In the genomic region with DNA sequence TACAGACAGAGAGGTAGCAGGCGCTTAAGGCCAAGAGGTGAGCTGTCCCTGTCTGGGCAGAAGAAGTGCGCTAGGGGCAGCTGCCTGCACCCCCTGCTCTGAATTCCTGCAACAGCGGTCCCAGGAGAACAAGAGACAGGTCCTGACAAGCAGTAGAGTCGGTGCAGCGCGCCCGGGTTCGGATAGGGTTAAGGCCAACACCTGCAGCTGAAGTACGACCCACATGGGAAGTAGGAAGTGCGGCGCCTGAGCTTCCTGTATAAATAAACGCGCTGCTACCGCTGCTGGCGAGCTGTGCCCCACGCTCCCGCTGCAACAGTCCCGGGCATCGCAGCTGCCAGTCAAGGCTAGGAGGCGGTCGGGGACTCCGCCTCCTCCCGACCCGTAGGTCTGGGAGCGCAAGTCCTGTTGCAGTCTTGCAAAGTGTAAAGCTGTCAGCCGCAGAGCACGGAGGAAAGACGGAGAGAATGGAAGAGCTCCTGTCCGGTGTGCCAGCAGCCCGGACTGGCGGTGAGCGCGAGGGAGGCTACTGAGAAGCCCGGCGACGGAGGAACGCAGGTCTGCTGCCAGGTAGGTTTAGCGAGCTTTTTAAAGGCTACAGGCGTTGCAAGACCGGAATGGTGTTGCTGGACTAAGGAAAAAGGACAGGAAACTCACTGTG, we compare ENCODE assay signal across 8 cellular contexts. TPM values are rescaled to one million over a fixed set of nuclear protein-coding genes. Genes with fewer than 3 reads are reported as not detected.
DNase-seq lines count a peak whose midpoint lies in the region; ATAC-seq and TF ChIP-seq lines count a peak whose summit lies in the region.

A gene (plus strand): TSS at position 290 of the 661 bp plus-strand sequence. CDS start 12,185 bp downstream, outside the sequence.

- DNase-seq in GM10266 (ENCODE audit: extremely low spot score) = peak; percentile 13
- peak; percentile 46 for DNase-seq in NCI-H1417 treated with DMSO at 0.1 percent for 48 hours (lab: John Stamatoyannopoulos, UW)
- DNase-seq in T-cell = peak; percentile 45 to 78 (median 58)
- DNase-seq in amniotic epithelial cell (ENCODE audit: low read depth) = peak; percentile 71
- peak; percentile 83 for DNase-seq in left ventricle myocardium inferior
- peak; percentile 91 for DNase-seq in prostate gland (ENCODE audit: low spot score)
- peak; percentile 86 for DNase-seq in ureter (ENCODE audit: low spot score)

- H3K4me1 Mint-ChIP-seq in T-cell = peaks cover 32 to 36% (median 36%) of the 10 kb centered on the region in 3 donors

- H3K27me3 ChIP-seq in left ventricle myocardium inferior (ENCODE audit: low read depth) (no peaks in the 10 kb centered on the region), prostate gland (replicated peaks; ENCODE audit: insufficient read depth) (no peaks in the 10 kb centered on the region)

- H3K27ac ChIP-seq in left ventricle myocardium inferior (replicated peaks) (peak within 1 kb of the TSS; percentile 91), prostate gland (peak within 1 kb of the TSS; percentile 77 to 87)

- no peaks in the 10 kb centered on the region for H3K9me3 ChIP-seq in left ventricle myocardium inferior (replicated peaks)
- no peaks in the 10 kb centered on the region for H3K9me3 ChIP-seq in prostate gland

- H3K36me3 ChIP-seq in left ventricle myocardium inferior = no peaks in the 10 kb centered on the region
- no peaks in the 10 kb centered on the region for H3K36me3 ChIP-seq in prostate gland

- CTCF ChIA-PET in T-cell (lab: Charles Lee) = interaction anchor here (0.5 to 1.2 kb wide), 5 partner anchors 20 to 317 kb away, joined by 3 to 6 read pairs (median 3); no protein-coding TSS in a partner anchor

- peak within 1 kb of the TSS; percentile 99 to 100 (median 100) for H3K4me3 Mint-ChIP-seq in T-cell

- POLR2A ChIA-PET in T-cell (lab: Charles Lee) = no interaction called here

- intact Hi-C loops in left ventricle myocardium inferior (cut with micrococcal nuclease) = no loop called here
- intact Hi-C loops in prostate gland (cut with DNase I) = no loop called here

- H3K4me3 ChIP-seq in left ventricle myocardium inferior (peak within 1 kb of the TSS; percentile 76), prostate gland (peak within 1 kb of the TSS; percentile 54 to 55)

- H3K4me1 ChIP-seq in left ventricle myocardium inferior = peaks cover 62% of the 10 kb centered on the region
- peaks cover 6% of the 10 kb centered on the region for H3K4me1 ChIP-seq in prostate gland (replicated peaks)

- H3K27ac Mint-ChIP-seq in T-cell = peak within 1 kb of the TSS; percentile 93 to 97

- 2% methylated on average over 36 of the region's 40 CpGs for WGBS in prostate gland

- TF ChIP-seq POLR2A in prostate gland (IDR thresholded peaks at IDR 0.05) = peak; percentile 89

- H3K27me3 Mint-ChIP-seq in T-cell = peaks cover 0 to 3% of the 10 kb centered on the region in 2 donors

- TF ChIP-seq CTCF in GM10266 (IDR thresholded peaks at IDR 0.05; ENCODE audit: control insufficient read depth, insufficient read depth, low read depth, missing control alignments) (no peak), left ventricle myocardium inferior (IDR thresholded peaks at IDR 0.05; ENCODE audit: borderline replicate concordance) (no peak), prostate gland (IDR thresholded peaks at IDR 0.05) (peak in 1 of 4 experiments; percentile 15)

- H3K9me3 Mint-ChIP-seq in T-cell = no peaks in the 10 kb centered on the region

- no peaks in the 10 kb centered on the region for H3K36me3 Mint-ChIP-seq in T-cell

- peak; percentile 87 for ATAC-seq in HG02763 (IDR thresholded peaks at IDR 0.05; ENCODE audit: unreplicated experiment)
- ATAC-seq in T-cell (replicated peaks in 1 of 4) = peak; percentile 92 to 96 (median 96)

RNA-seq across cellular contexts. Expression of the gene that starts here (rescaled TPM):
- total RNA-seq in T-cell (1 to 10 TPM; 3.2 to 4.8 (median 4.3) TPM), left ventricle myocardium inferior (14.1 TPM), prostate gland (10 to 100 TPM; 25.3 to 50.8 TPM), ureter (34.0 TPM)

Comparison
In these comparisons a context has a peak if more than half of its experiments do, and no peak if none do; other contexts are left out.
1. Peak in every context shown above with its lines: DNase-seq, ATAC-seq, H3K4me3 ChIP-seq and H3K27ac ChIP-seq.
2. DNase-seq: peak in every context shown above with its lines; median percentile 91 in prostate gland; 86 in ureter; 83 in left ventricle myocardium inferior; 71 in amniotic epithelial cell; 58 in T-cell; 46 in NCI-H1417 treated with DMSO at 0.1 percent for 48 hours; 13 in GM10266.